ENCODE assay signal across 13 cellular contexts in genomic region chr4:71113294-71113693, GRCh38.
DNase-seq lines count a peak whose midpoint lies in the region; ATAC-seq and TF ChIP-seq lines count a peak whose summit lies in the region.
"Had no signal": no experiment of that assay in that cellular context is flagged by ENCODE, and none has a peak within 500 bp of the region (broad histone marks: within the 10 kb centered on the region; RNA-seq: fewer than 3 reads in every experiment).

No MANE protein-coding gene starts in this region.

- H3K9me3 ChIP-seq in Panc1 (ENCODE audit: control insufficient read depth, insufficient read depth, low read depth, low read length) (no peaks in the 10 kb centered on the region), hepatocyte (ENCODE audit: low read depth) (no peaks in the 10 kb centered on the region)

- H2AFZ ChIP-seq in hepatocyte = no peak overlapping the region

- H3K79me2 ChIP-seq in hepatocyte = no peaks in the 10 kb centered on the region

- POLR2A ChIA-PET in Panc1 (lab: Charles Lee) = no interaction called here

- in situ Hi-C loops in ACHN (cut with HindIII; ENCODE audit: low pct_ligation_motif_present, low pct_unique_long_range_greater_than_20kb, low sequenced_read_pairs) = no loop called here
- in situ Hi-C loops in GM13977 (cut with MboI; ENCODE audit: low pct_unique_long_range_greater_than_20kb, low sequenced_read_pairs, unreplicated experiment) = no loop called here
- in situ Hi-C loops in Panc1 (cut with HindIII; ENCODE audit: low pct_unique_long_range_greater_than_20kb, low sequenced_read_pairs) = no loop called here

- no peaks in the 10 kb centered on the region for H4K20me1 ChIP-seq in hepatocyte (ENCODE audit: insufficient read depth, poor library complexity, severe bottlenecking)

- ATAC-seq in Panc1 (no peak), HG03139 (IDR thresholded peaks at IDR 0.05; ENCODE audit: unreplicated experiment) (no peak), GM21381 (IDR thresholded peaks at IDR 0.05; ENCODE audit: unreplicated experiment) (no peak), HG02623 (IDR thresholded peaks at IDR 0.05; ENCODE audit: unreplicated experiment) (no peak)

- peak; percentile 13 for TF ChIP-seq CTCF in GM13977 (IDR thresholded peaks at IDR 0.05; ENCODE audit: extremely low read depth, insufficient read depth, missing control alignments)
- TF ChIP-seq CTCF in Panc1 (IDR thresholded peaks at IDR 0.05) = peak; percentile 31
- TF ChIP-seq CTCF in hepatocyte (IDR thresholded peaks at IDR 0.05; ENCODE audit: poor library complexity) = no peak

- H3K4me3 ChIP-seq in Panc1 (ENCODE audit: low read depth in 2 of 2, low read length in 2 of 2) (no peak overlapping the region), hepatocyte (no peak overlapping the region)

- DNase-seq in ACHN (peak; percentile 16), GM13977 (ENCODE audit: low spot score) (no peak), Panc1 (ENCODE audit: low read depth, low spot score) (no peak), hepatocyte (ENCODE audit: low spot score) (peak; percentile 16), HPDE6-E6E7 (ENCODE audit: extremely low spot score) (no peak)
- DNase-seq: cortex of kidney; NCI-H226; SHP77 treated with DMSO at 0.1 percent for 48 hours; stimulated activated CD4-positive, alpha-beta T cell treated with anti-CD3 and anti-CD28 coated beads, Interleukin-4, amount 100 ng/mL, for 1 hour; stimulated activated naive CD4-positive, alpha-beta T cell had no signal

- H3K4me2 ChIP-seq in hepatocyte = no peak overlapping the region

- no peaks in the 10 kb centered on the region for H3K36me3 ChIP-seq in Panc1 (ENCODE audit: control insufficient read depth, insufficient read depth, low read length)
- no peaks in the 10 kb centered on the region for H3K36me3 ChIP-seq in hepatocyte (replicated peaks; ENCODE audit: insufficient read depth, low read depth)

- H3K27ac ChIP-seq in Panc1 (ENCODE audit: low read length) (no peak overlapping the region), hepatocyte (no peak overlapping the region)

- no TSS peak for BruUV-seq in Panc1 (replicated peaks; lab: Mats Ljungman, UMichigan)

- H3K4me1 ChIP-seq in Panc1 (ENCODE audit: control insufficient read depth, insufficient read depth, low read length) (no peaks in the 10 kb centered on the region), hepatocyte (ENCODE audit: insufficient read depth) (no peaks in the 10 kb centered on the region)

- H3K9me2 ChIP-seq in hepatocyte (replicated peaks; ENCODE audit: insufficient read depth) = no peaks in the 10 kb centered on the region

- WGBS in hepatocyte (ENCODE audit: low lambda C conversion rate, missing lambda C conversion rate) = 100% methylated on average over 1 of the region's 1 CpG

- intact Hi-C loops in Panc1 (cut with micrococcal nuclease; ENCODE audit: unreplicated experiment) = no loop called here

- CTCF ChIA-PET in Panc1 (lab: Charles Lee) = no interaction called here

- no peaks in the 10 kb centered on the region for H3K27me3 ChIP-seq in Panc1 (ENCODE audit: control insufficient read depth, insufficient read depth, low read length)
- no peaks in the 10 kb centered on the region for H3K27me3 ChIP-seq in hepatocyte

Comparison
In these comparisons a context has a peak if more than half of its experiments do, and no peak if none do; other contexts are left out.
1. DNase-seq: peak in ACHN (single experiment) and hepatocyte (single experiment); none in GM13977 (single experiment), Panc1 (single experiment) and HPDE6-E6E7 (single experiment).